In the genomic region with DNA sequence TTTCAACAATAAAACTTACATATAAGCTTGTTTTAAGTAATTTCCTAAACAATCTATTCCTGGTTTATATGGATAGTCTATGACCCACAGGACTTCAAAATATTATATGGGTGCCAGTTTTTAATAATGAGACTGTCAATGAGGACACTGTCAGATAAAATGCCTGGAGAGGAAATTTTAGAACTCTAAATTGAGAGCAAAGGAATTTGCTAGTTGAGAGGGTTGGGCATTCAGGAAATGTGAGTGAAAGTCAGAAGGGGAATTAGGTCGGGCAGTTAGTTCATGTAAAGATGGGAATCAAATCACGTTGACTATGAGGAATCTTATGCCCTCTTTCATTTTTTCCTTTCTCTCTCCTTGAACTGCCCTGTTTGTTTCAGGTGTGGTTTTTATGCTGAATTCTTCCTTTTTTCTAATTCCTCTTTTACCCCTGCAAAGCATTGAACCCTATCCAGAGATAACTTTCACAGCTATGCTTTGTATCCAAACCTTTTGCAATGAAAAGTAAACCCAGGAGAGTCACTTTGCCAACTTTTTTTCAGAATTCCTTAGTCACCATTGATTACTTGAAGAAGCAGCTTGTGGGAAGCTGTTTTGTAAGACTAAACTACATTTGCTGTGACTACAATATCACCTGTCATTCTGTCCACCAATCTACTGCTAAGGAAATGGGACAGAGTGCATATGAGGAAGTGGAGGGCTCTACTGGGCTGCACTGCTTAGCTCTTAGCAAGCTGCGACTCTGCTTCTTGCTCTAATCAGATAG, we compare ENCODE assay signal across 10 cellular contexts. TPM values are rescaled to one million over a fixed set of nuclear protein-coding genes. Genes with fewer than 3 reads are reported as not detected.
A peak's percentile ranks its signal among the peaks of the same experiment; 100 is the strongest.
DNase-seq lines count a peak whose midpoint lies in the region; ATAC-seq, FAIRE-seq and TF ChIP-seq lines count a peak whose summit lies in the region.
"Had no signal": no experiment of that assay in that cellular context is flagged by ENCODE, and none has a peak within 500 bp of the region (broad histone marks: within the 10 kb centered on the region; RNA-seq: fewer than 3 reads in every experiment).

No MANE protein-coding gene starts in this region.

- DNase-seq in astrocyte (ENCODE audit: low read depth) = peak; percentile 79
- no peak for DNase-seq in left lung
- no peak for DNase-seq in activated CD4-positive, alpha-beta T cell treated with anti-CD3 and anti-CD28 coated beads, Interleukin-2, amount 50 U/mL, for 1 hour
- no peak for DNase-seq in occipital lobe (lab: John Stamatoyannopoulos, UW)
- no peak for DNase-seq in mesendoderm
- DNase-seq in middle frontal gyrus (ENCODE audit: extremely low spot score, low spot score) = no peak
- DNase-seq: BE2C, NCI-H1694 had no signal

- WGBS in mesendoderm (ENCODE audit: extremely low coverage, insufficient coverage, low lambda C conversion rate) = no CpG with 5 or more reads among the region's 3 CpGs

- H4K8ac ChIP-seq in mesendoderm (ENCODE audit: low read depth, low read length) = no peak overlapping the region

- no peak overlapping the region for H3K18ac ChIP-seq in mesendoderm (ENCODE audit: low read length)

- no peak overlapping the region for H3K23ac ChIP-seq in mesendoderm (ENCODE audit: low read length)

- H4K20me1 ChIP-seq in astrocyte (ENCODE audit: insufficient read depth, low read length) = peaks cover 3% of the 10 kb centered on the region

- peaks cover 9% of the 10 kb centered on the region for H3K4me1 Mint-ChIP-seq in astrocyte (ENCODE audit: low read depth, unreplicated experiment)

- TF ChIP-seq CTCF in 22Rv1 (IDR thresholded peaks at IDR 0.05) (no peak), astrocyte (IDR thresholded peaks at IDR 0.05; ENCODE audit: insufficient read depth, low read depth, low read length) (no peak), left lung (IDR thresholded peaks at IDR 0.05) (no peak)

- peaks cover 3% of the 10 kb centered on the region for H3K4me1 ChIP-seq in astrocyte (ENCODE audit: insufficient read depth, low read length)
- H3K4me1 ChIP-seq in left lung = peaks cover 0 to 41% of the 10 kb centered on the region in 2 donors
- no peaks in the 10 kb centered on the region for H3K4me1 ChIP-seq in mesendoderm (ENCODE audit: control insufficient read depth, low read depth, low read length)
- H3K4me1 ChIP-seq: BE2C had no signal

- H3K4me3 ChIP-seq in astrocyte (ENCODE audit: insufficient read depth, low read depth, low read length) (no peak overlapping the region), left lung (no peak overlapping the region), mesendoderm (ENCODE audit: low read length) (no peak overlapping the region)

- H3K9ac ChIP-seq in astrocyte (ENCODE audit: low read length) = no peak overlapping the region
- no peak overlapping the region for H3K9ac ChIP-seq in mesendoderm (ENCODE audit: low read length)

- no peak overlapping the region for H4K5ac ChIP-seq in mesendoderm (ENCODE audit: low read length)

- FAIRE-seq in astrocyte (lab: Jason Lieb, UNC) = no peak

- H2AK5ac ChIP-seq in mesendoderm (ENCODE audit: low read length) = no peak overlapping the region

- no peak overlapping the region for H3K4me2 ChIP-seq in astrocyte (ENCODE audit: low read length)
- H3K4me2 ChIP-seq in mesendoderm (ENCODE audit: low read length) = no peak overlapping the region

- H3K9me3 Mint-ChIP-seq in astrocyte (ENCODE audit: unreplicated experiment) = no peaks in the 10 kb centered on the region

- peak overlapping the region; percentile 45 for H3K27ac ChIP-seq in 22Rv1
- H3K27ac ChIP-seq in astrocyte (ENCODE audit: low read depth, low read length) = no peak overlapping the region
- peak overlapping the region; percentile 38 to 75 for H3K27ac ChIP-seq in left lung
- no peak overlapping the region for H3K27ac ChIP-seq in mesendoderm (ENCODE audit: low read depth, low read length)

- H3K79me2 ChIP-seq in astrocyte (ENCODE audit: insufficient read depth, low read length) (no peaks in the 10 kb centered on the region), mesendoderm (ENCODE audit: control insufficient read depth, insufficient read depth, low read length) (no peaks in the 10 kb centered on the region)

- H3K36me3 Mint-ChIP-seq in astrocyte (ENCODE audit: low read depth, unreplicated experiment) = peaks cover 16% of the 10 kb centered on the region

- H3K27me3 ChIP-seq in astrocyte (ENCODE audit: insufficient read depth, low read length) (no peaks in the 10 kb centered on the region), left lung (no peaks in the 10 kb centered on the region), mesendoderm (ENCODE audit: insufficient read depth, low read length, poor library complexity) (no peaks in the 10 kb centered on the region)
- H3K27me3 ChIP-seq: BE2C had no signal

- H3K4ac ChIP-seq in mesendoderm (ENCODE audit: low read depth, low read length) = no peak overlapping the region

- H3K36me3 ChIP-seq in astrocyte (ENCODE audit: insufficient read depth, low read length) = peaks cover 15% of the 10 kb centered on the region
- H3K36me3 ChIP-seq in left lung = peaks cover 3 to 46% of the 10 kb centered on the region in 2 donors
- peaks cover 2% of the 10 kb centered on the region for H3K36me3 ChIP-seq in mesendoderm (ENCODE audit: control insufficient read depth, insufficient read depth, low read length)

- no peak overlapping the region for H2BK5ac ChIP-seq in mesendoderm (ENCODE audit: low read length)

- H3K9me3 ChIP-seq in astrocyte (ENCODE audit: insufficient read depth, low read depth, low read length) (no peaks in the 10 kb centered on the region), left lung (no peaks in the 10 kb centered on the region)
- H3K9me3 ChIP-seq: BE2C had no signal

- no peak overlapping the region for H2BK15ac ChIP-seq in mesendoderm (replicated peaks; ENCODE audit: low read depth)

- no peak overlapping the region for H3K4me3 Mint-ChIP-seq in astrocyte (ENCODE audit: unreplicated experiment)

- ATAC-seq in HG03342 (IDR thresholded peaks at IDR 0.05; ENCODE audit: unreplicated experiment) (peak; percentile 57), left lung (peak; percentile 75)

- no peak overlapping the region for H3K56ac ChIP-seq in mesendoderm (ENCODE audit: low read length)

- no peak overlapping the region for H3K27ac Mint-ChIP-seq in astrocyte (ENCODE audit: unreplicated experiment)

- H3K79me1 ChIP-seq in mesendoderm (ENCODE audit: low read length) = no peaks in the 10 kb centered on the region

- H2BK120ac ChIP-seq in mesendoderm (ENCODE audit: low read depth, low read length) = no peak overlapping the region

- intact Hi-C loops in left lung (cut with DNase I) = no loop called here

- no peaks in the 10 kb centered on the region for H3K27me3 Mint-ChIP-seq in astrocyte (ENCODE audit: low read depth, unreplicated experiment)

- H2AFZ ChIP-seq in astrocyte (ENCODE audit: low read depth, low read length) = no peak overlapping the region

RNA-seq across cellular contexts. Expression of a gene that starts 27.8 kb away (rescaled TPM):
- total RNA-seq in astrocyte (84.1 and 101 TPM in 2 replicates), left lung (100 to 1,000 TPM; 140 to 207 TPM), occipital lobe (54.6 TPM)
- 64.5 TPM for polyA plus RNA-seq in mesendoderm (2013, experiment 1 of 2)
- 62.9 TPM for polyA plus RNA-seq in mesendoderm (2013, experiment 2 of 2)

RNA-seq across cellular contexts. Expression of a gene that starts 28.3 kb away (rescaled TPM):
- total RNA-seq in astrocyte (0.07 TPM in 1 of 2 replicates, not detected in the other), left lung (not detected), occipital lobe (0.78 TPM)
- 0.15 TPM for polyA plus RNA-seq in mesendoderm (2013, experiment 1 of 2)
- 0.03 TPM for polyA plus RNA-seq in mesendoderm (2013, experiment 2 of 2)

Comparison
In these comparisons a context has a peak if more than half of its experiments do, and no peak if none do; other contexts are left out.
1. H3K27ac ChIP-seq: peak in 22Rv1 (single experiment) and left lung (2 of 2); none in astrocyte (single experiment) and mesendoderm (single experiment).